In the genomic region with DNA sequence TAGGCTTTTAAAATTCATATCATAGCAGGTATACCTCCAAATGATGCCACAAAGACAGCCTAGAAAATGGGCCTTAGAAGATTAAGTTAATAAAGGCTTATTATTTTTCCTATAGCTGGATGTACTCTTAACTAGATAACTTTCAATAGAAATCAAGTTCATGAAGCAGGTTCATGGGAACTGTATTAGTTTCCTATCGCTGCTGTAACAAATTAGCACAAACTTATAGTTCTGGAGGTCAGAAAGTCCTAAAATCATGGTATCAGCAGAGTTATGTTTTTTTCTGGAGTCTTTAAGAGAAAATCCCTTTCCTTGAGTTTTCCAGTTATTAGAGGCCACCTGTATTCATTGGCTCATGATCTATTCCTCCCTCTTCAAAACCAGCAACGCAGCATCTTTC, we compare ENCODE assay signal across 6 cellular contexts.
"Had no signal": no experiment of that assay in that cellular context is flagged by ENCODE, and none has a peak within 500 bp of the region (broad histone marks: within the 10 kb centered on the region; RNA-seq: fewer than 3 reads in every experiment).

No MANE protein-coding gene starts in this region.

- H3K27ac ChIP-seq: HL-60 had no signal

- FAIRE-seq: HTR-8/SVneo, K562 had no signal

- DNase-seq: IMR-90, KBM-7, KG1 had no signal

- ATAC-seq: K562 had no signal

- H3K4me3 ChIP-seq: K562 had no signal
